8 cellular contexts compared by ENCODE assay signal in the genomic region with DNA sequence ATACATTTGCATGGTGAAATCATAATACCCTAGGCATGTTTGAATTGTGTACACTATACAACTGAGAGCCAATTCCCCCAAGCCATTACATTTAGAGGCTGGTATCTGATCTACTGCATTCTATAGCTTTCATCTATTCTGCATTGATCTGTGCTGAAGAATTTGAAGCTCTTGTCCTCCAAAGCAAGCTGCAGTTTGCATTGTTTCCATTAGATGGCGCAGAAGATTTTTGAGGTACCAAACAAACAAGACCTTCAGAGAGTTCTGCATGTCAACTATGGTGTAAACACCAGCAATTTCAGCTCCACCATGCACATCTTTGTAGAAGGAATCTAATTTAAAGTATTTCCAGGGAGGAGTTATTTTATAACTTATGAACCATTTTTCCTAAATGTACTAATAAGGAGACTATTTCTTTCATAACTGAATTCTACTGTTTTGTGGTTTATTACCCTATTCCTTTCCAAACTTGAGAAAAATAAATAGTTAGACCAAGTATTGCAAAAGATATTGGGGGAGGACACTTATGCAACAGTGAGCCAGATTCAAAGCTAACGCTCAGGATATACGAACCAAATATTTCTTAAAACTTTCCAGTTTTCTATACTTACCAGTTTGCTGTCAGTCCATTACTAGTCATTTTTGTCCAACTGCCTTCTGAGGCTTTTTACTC.
DNase-seq lines count a peak whose midpoint lies in the region; ATAC-seq and TF ChIP-seq lines count a peak whose summit lies in the region.

No MANE protein-coding gene starts in this region.

- H3K27ac ChIP-seq in VCaP (no peak overlapping the region), dorsolateral prefrontal cortex (peak overlapping the region in 7 of 59 donors; percentile 1 to 50 (median 5))

- intact Hi-C loops in dorsolateral prefrontal cortex (cut with DNase I) = loop anchor here (2.0 to 10.0 kb wide), 3 partner anchors 762 to 832 kb away; a partner anchor contains a TSS

- H3K27me3 Mint-ChIP-seq in stimulated activated memory B cell treated with anti-CD40 and anti-IgM and Interleukin-4, amounts not matched to agents 10 μg/mL and 1 μg/mL and 100 μg/mL, for 72 hours = no peaks in the 10 kb centered on the region

- H3K27me3 ChIP-seq in dorsolateral prefrontal cortex = no peaks in the 10 kb centered on the region

- H3K4me3 ChIP-seq in dorsolateral prefrontal cortex = no peak overlapping the region

- peak; percentile 92 for TF ChIP-seq CTCF in VCaP (conservative IDR thresholded peaks at IDR 0.05)
- TF ChIP-seq CTCF in dorsolateral prefrontal cortex (IDR thresholded peaks at IDR 0.05 in 54 of 56, conservative IDR thresholded peaks at IDR 0.05 in 2 of 56; ENCODE audit: low read depth in 1 of 56, partially characterized antibody in 56 of 56) = peak; percentile 76 to 98 (median 92)

- DNase-seq in Ammon's horn (ENCODE audit: low spot score) (peak; percentile 86), NCI-H2107 treated with DMSO at 0.1 percent for 48 hours (lab: John Stamatoyannopoulos, UW; ENCODE audit: unreplicated experiment) (peak; percentile 31), dorsolateral prefrontal cortex (peak in 5 of 10 donors; percentile 33 to 64 (median 40)), lung microvascular endothelial cell (ENCODE audit: low read depth in 2 of 2) (peak; percentile 64 to 69)

- no peak overlapping the region for H3K4me3 Mint-ChIP-seq in stimulated activated memory B cell treated with anti-CD40 and anti-IgM and Interleukin-4, amounts not matched to agents 10 μg/mL and 1 μg/mL and 100 μg/mL, for 72 hours

- no peak overlapping the region for H3K27ac Mint-ChIP-seq in stimulated activated memory B cell treated with anti-CD40 and anti-IgM and Interleukin-4, amounts not matched to agents 10 μg/mL and 1 μg/mL and 100 μg/mL, for 72 hours

- ATAC-seq in GM18511 (IDR thresholded peaks at IDR 0.05; ENCODE audit: unreplicated experiment) (peak; percentile 94), HG02970 (IDR thresholded peaks at IDR 0.05; ENCODE audit: low FRiP score, unreplicated experiment) (peak; percentile 69)
- ATAC-seq in stimulated activated memory B cell treated with anti-CD40 and anti-IgM and Interleukin-4, amounts not matched to agents 10 μg/mL and 1 μg/mL and 100 μg/mL, for 72 hours = peak; percentile 57

- H3K36me3 Mint-ChIP-seq in stimulated activated memory B cell treated with anti-CD40 and anti-IgM and Interleukin-4, amounts not matched to agents 10 μg/mL and 1 μg/mL and 100 μg/mL, for 72 hours = no peaks in the 10 kb centered on the region

- no peaks in the 10 kb centered on the region for H3K9me3 Mint-ChIP-seq in stimulated activated memory B cell treated with anti-CD40 and anti-IgM and Interleukin-4, amounts not matched to agents 10 μg/mL and 1 μg/mL and 100 μg/mL, for 72 hours

- no peaks in the 10 kb centered on the region for H3K4me1 Mint-ChIP-seq in stimulated activated memory B cell treated with anti-CD40 and anti-IgM and Interleukin-4, amounts not matched to agents 10 μg/mL and 1 μg/mL and 100 μg/mL, for 72 hours
